19 cellular contexts compared by ENCODE assay signal in the genomic region with DNA sequence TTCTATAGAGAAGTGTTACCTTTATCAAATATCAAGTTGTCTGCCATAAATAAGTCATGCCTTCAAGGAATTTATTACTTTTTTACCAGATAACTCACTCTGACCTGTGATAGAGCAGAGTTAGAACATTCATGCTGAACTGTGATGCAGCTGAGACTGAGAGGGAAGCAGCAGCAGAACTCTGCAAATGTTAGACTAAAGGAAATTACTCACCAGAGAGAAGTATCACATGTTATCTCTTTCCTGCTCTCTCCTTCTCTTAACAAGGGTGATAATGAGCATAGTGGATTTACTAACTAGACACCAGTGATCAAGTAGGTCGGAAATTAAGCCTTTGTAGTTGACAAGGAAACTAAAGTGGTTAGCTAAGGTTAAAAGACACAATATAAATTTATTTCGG.
DNase-seq lines count a peak whose midpoint lies in the region; ATAC-seq and TF ChIP-seq lines count a peak whose summit lies in the region.
"Had no signal": no experiment of that assay in that cellular context is flagged by ENCODE, and none has a peak within 500 bp of the region (broad histone marks: within the 10 kb centered on the region; RNA-seq: fewer than 3 reads in every experiment).

No MANE protein-coding gene starts in this region.

- no peak overlapping the region for H3K4me3 ChIP-seq in hepatocyte
- H3K4me3 ChIP-seq: dorsolateral prefrontal cortex, SK-N-MC had no signal

- no peak overlapping the region for H2AFZ ChIP-seq in hepatocyte

- no peaks in the 10 kb centered on the region for H3K36me3 ChIP-seq in hepatocyte (replicated peaks; ENCODE audit: insufficient read depth, low read depth)
- H3K36me3 ChIP-seq: WERI-Rb-1 had no signal

- DNase-seq in A172 (ENCODE audit: low spot score) = peak; percentile 72
- peak; percentile 64 for DNase-seq in HT1080 (ENCODE audit: low read depth)
- no peak for DNase-seq in WTC11 (ENCODE audit: low spot score)
- DNase-seq in hepatocyte (ENCODE audit: low spot score) = peak; percentile 10
- DNase-seq in activated CD4-positive, alpha-beta T cell treated with anti-CD3 and anti-CD28 coated beads, Interleukin-2, amount 50 U/mL, for 1 hour = no peak
- DNase-seq in natural killer cell treated with Interleukin-12 subunit alpha and Interleukin-12 subunit beta and Interleukin-15 and Interleukin-18, amount 100 ng/mL, for 72 hours (ENCODE audit: low spot score) = no peak
- DNase-seq in HEK293T (ENCODE audit: extremely low spot score) = no peak
- DNase-seq: activated gamma-delta T cell treated with Interleukin-2 at 50 U/mL for 16 hours; aorta; dorsolateral prefrontal cortex; midbrain; NCI-H1105 treated with DMSO at 0.1 percent for 48 hours; NCI-H2227 treated with DMSO at 0.1 percent for 48 hours; nucleus accumbens; OCI-M1; stimulated activated CD4-positive, alpha-beta T cell treated with anti-CD3 and anti-CD28 coated beads, Interleukin-4, amount 100 ng/mL, for 4 hours; WERI-Rb-1 had no signal

- no peaks in the 10 kb centered on the region for H4K20me1 ChIP-seq in hepatocyte (ENCODE audit: insufficient read depth, poor library complexity, severe bottlenecking)

- no peaks in the 10 kb centered on the region for H3K27me3 ChIP-seq in hepatocyte
- H3K27me3 ChIP-seq: dorsolateral prefrontal cortex had no signal

- peak overlapping the region; percentile 21 for H3K27ac ChIP-seq in hepatocyte
- H3K27ac ChIP-seq: dorsolateral prefrontal cortex, SK-N-MC, WERI-Rb-1 had no signal

- ATAC-seq in WTC11 (no peak), GM18519 (IDR thresholded peaks at IDR 0.05; ENCODE audit: low FRiP score, unreplicated experiment) (no peak)
- ATAC-seq in natural killer cell treated with Interleukin-12 subunit alpha and Interleukin-12 subunit beta and Interleukin-15 and Interleukin-18, amount 100 ng/mL, for 72 hours = no peak

- peaks cover 78% of the 10 kb centered on the region for H3K4me1 Mint-ChIP-seq in WTC11
- H3K4me1 Mint-ChIP-seq in natural killer cell treated with Interleukin-12 subunit alpha and Interleukin-12 subunit beta and Interleukin-15 and Interleukin-18, amount 100 ng/mL, for 72 hours (ENCODE audit: low read depth in 2 of 2) = no peaks in the 10 kb centered on the region

- WGBS in hepatocyte (ENCODE audit: low lambda C conversion rate, missing lambda C conversion rate) = 64% methylated on average over 2 of the region's 2 CpGs

- peaks cover 13% of the 10 kb centered on the region for H3K36me3 Mint-ChIP-seq in WTC11
- H3K36me3 Mint-ChIP-seq in natural killer cell treated with Interleukin-12 subunit alpha and Interleukin-12 subunit beta and Interleukin-15 and Interleukin-18, amount 100 ng/mL, for 72 hours = no peaks in the 10 kb centered on the region

- H3K27ac Mint-ChIP-seq in WTC11 = peak overlapping the region; percentile 60
- no peak overlapping the region for H3K27ac Mint-ChIP-seq in natural killer cell treated with Interleukin-12 subunit alpha and Interleukin-12 subunit beta and Interleukin-15 and Interleukin-18, amount 100 ng/mL, for 72 hours

- H3K9me3 ChIP-seq in hepatocyte (ENCODE audit: low read depth) = no peaks in the 10 kb centered on the region

- no peak overlapping the region for H3K4me2 ChIP-seq in hepatocyte

- peaks cover 17% of the 10 kb centered on the region for H3K4me1 ChIP-seq in hepatocyte (ENCODE audit: insufficient read depth)

- no peaks in the 10 kb centered on the region for H3K27me3 Mint-ChIP-seq in WTC11 (ENCODE audit: low read depth)
- no peaks in the 10 kb centered on the region for H3K27me3 Mint-ChIP-seq in natural killer cell treated with Interleukin-12 subunit alpha and Interleukin-12 subunit beta and Interleukin-15 and Interleukin-18, amount 100 ng/mL, for 72 hours

- peaks cover 33% of the 10 kb centered on the region for H3K79me2 ChIP-seq in hepatocyte

- CTCF ChIA-PET in WTC11 (lab: Charles Lee) = interaction anchor here (0.7 to 0.8 kb wide), 2 partner anchors 34 to 243 kb away, joined by 3 read pairs; no protein-coding TSS in a partner anchor
- CTCF ChIA-PET in HEK293T (lab: Yijun Ruan, JAX) = no interaction called here

- H3K4me3 Mint-ChIP-seq in WTC11 = no peak overlapping the region
- no peak overlapping the region for H3K4me3 Mint-ChIP-seq in natural killer cell treated with Interleukin-12 subunit alpha and Interleukin-12 subunit beta and Interleukin-15 and Interleukin-18, amount 100 ng/mL, for 72 hours

- H3K9me2 ChIP-seq in hepatocyte (replicated peaks; ENCODE audit: insufficient read depth) = no peaks in the 10 kb centered on the region

- no peak for TF ChIP-seq CTCF in WTC11 (IDR thresholded peaks at IDR 0.05)
- no peak for TF ChIP-seq CTCF in hepatocyte (IDR thresholded peaks at IDR 0.05; ENCODE audit: poor library complexity)

- POLR2A ChIA-PET in WTC11 (lab: Charles Lee) (no interaction called here), HEK293T (lab: Yijun Ruan, JAX) (no interaction called here)

- peaks cover 10% of the 10 kb centered on the region for H3K9me3 Mint-ChIP-seq in WTC11
- no peaks in the 10 kb centered on the region for H3K9me3 Mint-ChIP-seq in natural killer cell treated with Interleukin-12 subunit alpha and Interleukin-12 subunit beta and Interleukin-15 and Interleukin-18, amount 100 ng/mL, for 72 hours

TF ChIP-seq in WTC11, 78 proteins besides CTCF, POLR2A, EP300 and RAD21:
- TF ChIP-seq ZNF219 (CRISPR knock-in tag; IDR thresholded peaks at IDR 0.05; ENCODE audit: borderline replicate concordance) = no peak
- no peak for TF ChIP-seq ZNF416 (CRISPR knock-in tag; IDR thresholded peaks at IDR 0.05)

TF ChIP-seq in HEK293T, 16 proteins besides CTCF, POLR2A, EP300 and RAD21:
- TF ChIP-seq L3MBTL2 (conservative IDR thresholded peaks at IDR 0.05) (no peak), FOXM1 (IDR thresholded peaks at IDR 0.05; ENCODE audit: borderline replicate concordance) (no peak), FOXA1 (IDR thresholded peaks at IDR 0.05) (no peak), ARNT (IDR thresholded peaks at IDR 0.05) (no peak), CTBP1 (IDR thresholded peaks at IDR 0.05; ENCODE audit: borderline replicate concordance) (no peak)
TF ChIP-seq in HEK293T: peak in this region for 0.

Comparison
In these comparisons a context has a peak if more than half of its experiments do, and no peak if none do; other contexts are left out.
1. DNase-seq: peak in A172 (single experiment), HT1080 (single experiment) and hepatocyte (single experiment); none in WTC11 (single experiment), activated CD4-positive, alpha-beta T cell treated with anti-CD3 and anti-CD28 coated beads, Interleukin-2, amount 50 U/mL, for 1 hour (single experiment), natural killer cell treated with Interleukin-12 subunit alpha and Interleukin-12 subunit beta and Interleukin-15 and Interleukin-18, amount 100 ng/mL, for 72 hours (single experiment) and HEK293T (single experiment).